In the genomic region with DNA sequence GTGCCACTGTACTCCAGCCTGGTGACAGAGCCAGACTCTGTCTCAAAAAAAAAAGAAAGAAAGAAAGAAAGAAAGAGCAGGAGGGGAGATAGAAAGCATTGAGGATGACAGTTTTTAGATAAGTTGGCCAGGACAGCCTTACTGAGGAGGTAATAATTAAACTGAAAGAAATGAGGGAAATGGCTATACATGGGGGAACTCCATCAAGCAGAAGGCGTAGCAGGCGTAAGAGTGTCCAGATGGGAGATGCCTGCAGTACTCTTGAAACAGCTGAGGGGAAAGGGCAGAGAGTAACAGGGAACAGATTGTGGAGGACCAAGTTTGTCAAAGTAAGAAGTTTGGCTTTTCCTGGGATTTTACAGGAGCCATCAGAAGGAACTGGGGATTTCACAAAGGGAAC, we compare ENCODE assay signal across 24 cellular contexts.
DNase-seq lines count a peak whose midpoint lies in the region; ATAC-seq and TF ChIP-seq lines count a peak whose summit lies in the region.
"Had no signal": no experiment of that assay in that cellular context is flagged by ENCODE, and none has a peak within 500 bp of the region (broad histone marks: within the 10 kb centered on the region; RNA-seq: fewer than 3 reads in every experiment).

No MANE protein-coding gene starts in this region.

- H3K36me3 Mint-ChIP-seq in stimulated activated effector memory CD8-positive, alpha-beta T cell treated with anti-CD3 and anti-CD28 coated beads, Interleukin-12 subunit alpha, Interleukin-12 subunit beta, amount 100 ng/mL, for 72 hours = no peaks in the 10 kb centered on the region
- no peaks in the 10 kb centered on the region for H3K36me3 Mint-ChIP-seq in nephron progenitor cell (ENCODE audit: low read depth)
- H3K36me3 Mint-ChIP-seq: activated naive CD4-positive, alpha-beta T cell treated with anti-CD3 and anti-CD28 coated beads, Interleukin-2, amount 10 ng/mL, durations not matched to agents 7 days and 5 days; immature natural killer cell; natural killer cell had no signal

- no peak for DNase-seq in stimulated activated effector memory CD8-positive, alpha-beta T cell treated with anti-CD3 and anti-CD28 coated beads, Interleukin-12 subunit alpha, Interleukin-12 subunit beta, amount 100 ng/mL, for 72 hours (ENCODE audit: low spot score in 2 of 2)
- DNase-seq in nephron progenitor cell = no peak
- DNase-seq in NCI-H2227 treated with DMSO at 0.1 percent for 48 hours (lab: John Stamatoyannopoulos, UW) = no peak
- no peak for DNase-seq in hepatic stellate cell (ENCODE audit: low spot score)
- DNase-seq: activated CD4-positive, alpha-beta T cell treated with anti-CD3 and anti-CD28 coated beads for 48 hours; activated naive CD4-positive, alpha-beta T cell treated with anti-CD3 and anti-CD28 coated beads, Interleukin-2, amount 10 ng/mL, durations not matched to agents 7 days and 5 days; activated T-cell treated with anti-CD3 and anti-CD28 coated beads, Interleukin-2, amount 50 U/mL, for 72 hours; COR-L47; cortex of kidney; endodermal cell; esophagus squamous epithelium; HCEC 1CT; hippocampal formation; immature natural killer cell; left ventricle myocardium superior; natural killer cell; NCI-H1092 treated with DMSO at 0.1 percent for 48 hours; NCI-H1930; NCI-H345; SK-N-SH; stimulated activated CD4-positive, alpha-beta T cell treated with anti-CD3 and anti-CD28 coated beads, Interleukin-2, amount 100 ng/mL, for 24 hours had no signal

- ATAC-seq in GM18909 (IDR thresholded peaks at IDR 0.05; ENCODE audit: poor library complexity, unreplicated experiment) (peak; percentile 68), GM21825 (IDR thresholded peaks at IDR 0.05; ENCODE audit: unreplicated experiment) (peak; percentile 49), HG03460 (IDR thresholded peaks at IDR 0.05; ENCODE audit: unreplicated experiment) (peak; percentile 59)
- no peak for ATAC-seq in stimulated activated effector memory CD8-positive, alpha-beta T cell treated with anti-CD3 and anti-CD28 coated beads, Interleukin-12 subunit alpha, Interleukin-12 subunit beta, amount 100 ng/mL, for 72 hours
- ATAC-seq: activated T-cell treated with anti-CD3 and anti-CD28 coated beads, Interleukin-2, amount 50 U/mL, for 72 hours; left ventricle myocardium superior; natural killer cell had no signal

- no peak for TF ChIP-seq CTCF in nephron progenitor cell (IDR thresholded peaks at IDR 0.05)

- no peak overlapping the region for H3K4me3 Mint-ChIP-seq in stimulated activated effector memory CD8-positive, alpha-beta T cell treated with anti-CD3 and anti-CD28 coated beads, Interleukin-12 subunit alpha, Interleukin-12 subunit beta, amount 100 ng/mL, for 72 hours
- H3K4me3 Mint-ChIP-seq in nephron progenitor cell = no peak overlapping the region
- H3K4me3 Mint-ChIP-seq: activated naive CD4-positive, alpha-beta T cell treated with anti-CD3 and anti-CD28 coated beads, Interleukin-2, amount 10 ng/mL, durations not matched to agents 7 days and 5 days; activated T-cell treated with anti-CD3 and anti-CD28 coated beads, Interleukin-2, amount 50 U/mL, for 72 hours; endodermal cell; immature natural killer cell; natural killer cell had no signal

- no peaks in the 10 kb centered on the region for H3K9me3 Mint-ChIP-seq in stimulated activated effector memory CD8-positive, alpha-beta T cell treated with anti-CD3 and anti-CD28 coated beads, Interleukin-12 subunit alpha, Interleukin-12 subunit beta, amount 100 ng/mL, for 72 hours
- H3K9me3 Mint-ChIP-seq in nephron progenitor cell = peaks cover 10% of the 10 kb centered on the region
- H3K9me3 Mint-ChIP-seq: activated naive CD4-positive, alpha-beta T cell treated with anti-CD3 and anti-CD28 coated beads, Interleukin-2, amount 10 ng/mL, durations not matched to agents 7 days and 5 days; activated T-cell treated with anti-CD3 and anti-CD28 coated beads, Interleukin-2, amount 50 U/mL, for 72 hours; endodermal cell; natural killer cell had no signal

- H3K27ac Mint-ChIP-seq in stimulated activated effector memory CD8-positive, alpha-beta T cell treated with anti-CD3 and anti-CD28 coated beads, Interleukin-12 subunit alpha, Interleukin-12 subunit beta, amount 100 ng/mL, for 72 hours = peak overlapping the region; percentile 53
- H3K27ac Mint-ChIP-seq in nephron progenitor cell = no peak overlapping the region
- H3K27ac Mint-ChIP-seq: activated naive CD4-positive, alpha-beta T cell treated with anti-CD3 and anti-CD28 coated beads, Interleukin-2, amount 10 ng/mL, durations not matched to agents 7 days and 5 days; activated T-cell treated with anti-CD3 and anti-CD28 coated beads, Interleukin-2, amount 50 U/mL, for 72 hours; endodermal cell; immature natural killer cell; natural killer cell had no signal

- H3K4me1 Mint-ChIP-seq in stimulated activated effector memory CD8-positive, alpha-beta T cell treated with anti-CD3 and anti-CD28 coated beads, Interleukin-12 subunit alpha, Interleukin-12 subunit beta, amount 100 ng/mL, for 72 hours = peaks cover 9% of the 10 kb centered on the region
- H3K4me1 Mint-ChIP-seq in nephron progenitor cell = no peaks in the 10 kb centered on the region
- H3K4me1 Mint-ChIP-seq: activated naive CD4-positive, alpha-beta T cell treated with anti-CD3 and anti-CD28 coated beads, Interleukin-2, amount 10 ng/mL, durations not matched to agents 7 days and 5 days; immature natural killer cell; natural killer cell had no signal

- peaks cover 16% of the 10 kb centered on the region for H3K27me3 Mint-ChIP-seq in nephron progenitor cell (ENCODE audit: low read depth, poor library complexity)
